18 cellular contexts compared by ENCODE assay signal in the genomic region with DNA sequence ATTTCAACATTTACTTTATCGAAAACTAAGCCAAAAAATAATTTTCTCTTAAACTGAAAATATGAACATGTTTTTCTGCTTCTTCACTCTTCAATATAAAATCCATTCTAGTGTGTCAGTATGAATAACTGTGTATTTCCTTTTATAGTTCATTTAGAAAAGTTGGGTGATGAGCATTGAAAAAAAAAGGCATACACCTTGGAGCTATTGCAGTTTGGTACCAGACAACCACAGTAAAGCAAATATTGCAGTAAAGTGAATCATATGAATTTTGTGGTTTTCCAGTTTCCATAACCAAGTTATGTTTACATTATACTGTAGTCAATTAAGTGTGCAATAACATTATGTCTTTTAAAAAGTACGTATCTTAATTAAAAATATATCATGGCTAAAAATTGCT.
"Had no signal": no experiment of that assay in that cellular context is flagged by ENCODE, and none has a peak within 500 bp of the region (broad histone marks: within the 10 kb centered on the region; RNA-seq: fewer than 3 reads in every experiment).

No MANE protein-coding gene starts in this region.

- H3K27me3 ChIP-seq: adrenal gland, cardiac muscle cell, heart left ventricle, stomach, suprapubic skin, transverse colon had no signal

- H3K36me3 ChIP-seq: adrenal gland, cardiac muscle cell, heart left ventricle, lower lobe of right lung, stomach, suprapubic skin, transverse colon had no signal

- ATAC-seq: activated naive CD4-positive, alpha-beta T cell treated with anti-CD3 and anti-CD28 coated beads, Interleukin-2, amount 50 U/mL, for 72 hours; heart left ventricle; lower lobe of right lung; sciatic nerve; stimulated activated memory B cell treated with anti-CD40 and anti-IgM and Interleukin-4, amounts not matched to agents 10 μg/mL and 1 μg/mL and 100 μg/mL, for 72 hours had no signal

- H3K4me1 ChIP-seq: adrenal gland, heart left ventricle, lower lobe of right lung, stomach, suprapubic skin, transverse colon had no signal

- DNase-seq: activated gamma-delta T cell treated with Interleukin-2 at 50 U/mL for 16 hours; activated T-cell treated with anti-CD3 and anti-CD28 coated beads, Interleukin-2, amount 50 U/mL, for 1 hour; adrenal gland; effector CD4-positive, alpha-beta T cell; heart left ventricle; islet precursor cell; lower lobe of right lung; naive B cell; occipital lobe; small intestine; stomach; T-helper 9 cell; transverse colon had no signal

- H3K4me3 ChIP-seq: adrenal gland, cardiac muscle cell, heart left ventricle, lower lobe of right lung, stomach, suprapubic skin, transverse colon had no signal

- H3K27ac ChIP-seq: adrenal gland, cardiac muscle cell, heart left ventricle, lower lobe of right lung, stomach, suprapubic skin, transverse colon had no signal

- H3K9me3 ChIP-seq: adrenal gland, lower lobe of right lung, transverse colon had no signal
